Comparison of ENCODE assay signal across 8 cellular contexts in the genomic region with DNA sequence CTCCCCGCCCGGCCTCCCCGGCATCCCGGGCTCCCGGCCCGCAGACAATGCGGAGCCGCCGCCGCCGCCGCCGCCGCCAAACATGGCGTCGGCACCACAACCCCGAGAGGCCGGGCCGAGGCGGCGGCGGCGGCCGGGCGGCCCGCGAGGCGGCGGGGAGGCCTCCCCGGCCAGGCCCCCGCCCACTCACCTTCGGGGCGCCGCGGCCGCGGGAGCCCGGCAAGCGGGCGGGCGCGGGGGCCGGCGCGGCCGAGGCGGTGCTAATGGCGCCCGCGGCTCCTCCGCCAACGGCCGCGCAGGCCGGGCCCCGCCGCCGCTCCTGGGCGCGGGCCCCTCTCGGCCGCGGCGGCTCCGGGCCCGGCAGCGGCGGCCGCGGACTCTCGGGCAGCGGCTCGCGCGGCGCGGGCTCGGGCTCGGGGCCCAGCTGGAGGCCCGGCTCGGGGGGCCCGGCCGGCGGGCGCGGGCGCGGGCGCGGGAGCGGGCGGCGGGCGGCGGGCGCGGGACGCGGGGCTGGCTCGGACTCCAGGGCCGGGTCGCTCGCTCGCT. TPM values are rescaled to one million over a fixed set of nuclear protein-coding genes. Genes with fewer than 3 reads are reported as not detected.
DNase-seq lines count a peak whose midpoint lies in the region; ATAC-seq lines count a peak whose summit lies in the region.

No MANE protein-coding gene starts in this region.

- H3K9ac ChIP-seq in rectal smooth muscle tissue (ENCODE audit: low read length) = no peak overlapping the region

- H3K4me1 ChIP-seq in SJCRH30 (peaks cover 9% of the 10 kb centered on the region; the same call in 1 of the 2 replicates), rectal smooth muscle tissue (ENCODE audit: control insufficient read depth, insufficient read depth, low read length) (peaks cover 17% of the 10 kb centered on the region)

- H3K27ac ChIP-seq in SJCRH30 (peak overlapping the region; percentile 35; the same call in 1 of the 2 replicates), rectal smooth muscle tissue (ENCODE audit: low read depth, low read length) (peak overlapping the region; percentile 89)

- H3K27me3 ChIP-seq in SJCRH30 (no peaks in the 10 kb centered on the region), rectal smooth muscle tissue (ENCODE audit: control insufficient read depth, insufficient read depth, low read length) (no peaks in the 10 kb centered on the region)

- H3K4me3 ChIP-seq in SJCRH30 (peak overlapping the region; percentile 81), rectal smooth muscle tissue (ENCODE audit: low read length) (peak overlapping the region; percentile 83)

- peaks cover 31% of the 10 kb centered on the region for H3K36me3 ChIP-seq in SJCRH30
- H3K36me3 ChIP-seq in rectal smooth muscle tissue (ENCODE audit: control insufficient read depth, insufficient read depth, low read length) = peaks cover 15% of the 10 kb centered on the region

- no peak for ATAC-seq in HG02884 (IDR thresholded peaks at IDR 0.05; ENCODE audit: unreplicated experiment)

- DNase-seq in activated CD4-positive, alpha-beta T cell treated with anti-CD3 and anti-CD28 coated beads for 48 hours = peak; percentile 28
- DNase-seq in activated CD4-positive, alpha-beta T cell treated with anti-CD3 and anti-CD28 coated beads for 1 hour = no peak
- peak in 1 of 2 experiments; percentile 41 for DNase-seq in SJCRH30
- peak; percentile 29 for DNase-seq in fibroblast of gingiva (ENCODE audit: low read depth)
- DNase-seq in stimulated activated CD4-positive, alpha-beta T cell treated with anti-CD3 and anti-CD28 coated beads, Interleukin-1b, Interleukin-23, amount 100 ng/mL, for 48 hours = no peak
- DNase-seq in NCI-H510A treated with DMSO at 0.1 percent for 48 hours (lab: John Stamatoyannopoulos, UW) = no peak

- no peaks in the 10 kb centered on the region for H3K9me3 ChIP-seq in SJCRH30 (replicated peaks)

RNA-seq across cellular contexts. Expression of gene BRD1, which starts 0.3 kb away (rescaled TPM):
- total RNA-seq in SJCRH30 (2014; rRNA removed; shearing (Covaris generic)) = 41.0 and 44.7 TPM in 2 replicates

RNA-seq across cellular contexts. Expression of gene ZBED4, which starts 26.3 kb away (rescaled TPM):
- total RNA-seq in SJCRH30 (2014; rRNA removed; shearing (Covaris generic)) = 48.7 and 53.2 TPM in 2 replicates

Comparison
In these comparisons a context has a peak if more than half of its experiments do, and no peak if none do; other contexts are left out.
1. DNase-seq: peak in activated CD4-positive, alpha-beta T cell treated with anti-CD3 and anti-CD28 coated beads for 48 hours (single experiment) and fibroblast of gingiva (single experiment); none in activated CD4-positive, alpha-beta T cell treated with anti-CD3 and anti-CD28 coated beads for 1 hour (single experiment), stimulated activated CD4-positive, alpha-beta T cell treated with anti-CD3 and anti-CD28 coated beads, Interleukin-1b, Interleukin-23, amount 100 ng/mL, for 48 hours (single experiment) and NCI-H510A treated with DMSO at 0.1 percent for 48 hours (single experiment).